1 cellular context compared by ENCODE assay signal in genomic region chr2:63841254-63842022, GRCh38.
TF ChIP-seq lines count a peak whose summit lies in the region.

Gene UGP2, plus strand, starts transcription at chr2:63841896. Its CDS starts 290 bp downstream, at chr2:63842186.

TF ChIP-seq in HepG2, 621 proteins besides CTCF, POLR2A, EP300 and RAD21 (continued from another document and continues in another):
- no peak; the same call in 1 of the 2 replicates for TF ChIP-seq MNT (IDR thresholded peaks at IDR 0.05)
- TF ChIP-seq ZNF414 (CRISPR knock-in tag; IDR thresholded peaks at IDR 0.05), result no peak; the same call in 1 of the 2 replicates
- no peak for TF ChIP-seq ZNF589 (CRISPR knock-in tag; conservative IDR thresholded peaks at IDR 0.05)
- no peak for TF ChIP-seq ZHX1 (CRISPR knock-in tag; IDR thresholded peaks at IDR 0.05; ENCODE audit: low read depth)
- TF ChIP-seq TIGD3 (CRISPR knock-in tag; IDR thresholded peaks at IDR 0.05; ENCODE audit: borderline replicate concordance), result peak; percentile 20; the same call in 1 of the 2 replicates
- peak; percentile 62; the same call in 1 of the 2 replicates for TF ChIP-seq ATF7-NPFF (CRISPR knock-in tag; IDR thresholded peaks at IDR 0.05; ENCODE audit: low read depth)
- no peak for TF ChIP-seq IKZF1 (IDR thresholded peaks at IDR 0.05)
- TF ChIP-seq HMGXB3 (CRISPR knock-in tag; IDR thresholded peaks at IDR 0.05; ENCODE audit: borderline replicate concordance), result no peak
- TF ChIP-seq ZXDC (CRISPR knock-in tag; IDR thresholded peaks at IDR 0.05), result no peak
- TF ChIP-seq ZNF235 (CRISPR knock-in tag; IDR thresholded peaks at IDR 0.05; ENCODE audit: borderline replicate concordance), result peak; percentile 96
- TF ChIP-seq MTF2 (CRISPR knock-in tag; IDR thresholded peaks at IDR 0.05; ENCODE audit: borderline replicate concordance), result peak; percentile 59
- peak; percentile 42; the same call in 1 of the 2 replicates for TF ChIP-seq HNF1A (IDR thresholded peaks at IDR 0.05; ENCODE audit: low read depth)
- no peak for TF ChIP-seq HNF1A (CRISPR knock-in tag; IDR thresholded peaks at IDR 0.05; ENCODE audit: borderline replicate concordance)
- peak; percentile 52 for TF ChIP-seq PITX1 (CRISPR knock-in tag; IDR thresholded peaks at IDR 0.05)
- no peak for TF ChIP-seq PRPF4 (IDR thresholded peaks at IDR 0.05; ENCODE audit: low read depth, low read length, poor library complexity, severe bottlenecking)
- no peak for TF ChIP-seq SYNCRIP (IDR thresholded peaks at IDR 0.05; ENCODE audit: insufficient read depth, low read depth, low read length)
- TF ChIP-seq IRF9 (CRISPR knock-in tag; IDR thresholded peaks at IDR 0.05; ENCODE audit: borderline replicate concordance), result 0 out of 2 replicates have a peak, but pooled peaks have one; percentile 35
- peak; percentile 95 for TF ChIP-seq POLR2AphosphoS5 (IDR thresholded peaks at IDR 0.05; ENCODE audit: low read depth, low read length)
- 0 out of 2 replicates have a peak, but pooled peaks have one; percentile 47 for TF ChIP-seq ZNF362 (CRISPR knock-in tag; IDR thresholded peaks at IDR 0.05; ENCODE audit: borderline replicate concordance)
- TF ChIP-seq AKNA (CRISPR knock-in tag; IDR thresholded peaks at IDR 0.05; ENCODE audit: borderline replicate concordance), result no peak; the same call in 1 of the 2 replicates
- TF ChIP-seq ZNF660 (CRISPR knock-in tag; IDR thresholded peaks at IDR 0.05; ENCODE audit: borderline replicate concordance, low read depth), result no peak
- peak; percentile 80; the same call in 1 of the 2 replicates for TF ChIP-seq SMAD1 (CRISPR knock-in tag; IDR thresholded peaks at IDR 0.05; ENCODE audit: borderline replicate concordance, low read depth)
